Comparison of ENCODE assay signal across 7 cellular contexts in the genomic region with DNA sequence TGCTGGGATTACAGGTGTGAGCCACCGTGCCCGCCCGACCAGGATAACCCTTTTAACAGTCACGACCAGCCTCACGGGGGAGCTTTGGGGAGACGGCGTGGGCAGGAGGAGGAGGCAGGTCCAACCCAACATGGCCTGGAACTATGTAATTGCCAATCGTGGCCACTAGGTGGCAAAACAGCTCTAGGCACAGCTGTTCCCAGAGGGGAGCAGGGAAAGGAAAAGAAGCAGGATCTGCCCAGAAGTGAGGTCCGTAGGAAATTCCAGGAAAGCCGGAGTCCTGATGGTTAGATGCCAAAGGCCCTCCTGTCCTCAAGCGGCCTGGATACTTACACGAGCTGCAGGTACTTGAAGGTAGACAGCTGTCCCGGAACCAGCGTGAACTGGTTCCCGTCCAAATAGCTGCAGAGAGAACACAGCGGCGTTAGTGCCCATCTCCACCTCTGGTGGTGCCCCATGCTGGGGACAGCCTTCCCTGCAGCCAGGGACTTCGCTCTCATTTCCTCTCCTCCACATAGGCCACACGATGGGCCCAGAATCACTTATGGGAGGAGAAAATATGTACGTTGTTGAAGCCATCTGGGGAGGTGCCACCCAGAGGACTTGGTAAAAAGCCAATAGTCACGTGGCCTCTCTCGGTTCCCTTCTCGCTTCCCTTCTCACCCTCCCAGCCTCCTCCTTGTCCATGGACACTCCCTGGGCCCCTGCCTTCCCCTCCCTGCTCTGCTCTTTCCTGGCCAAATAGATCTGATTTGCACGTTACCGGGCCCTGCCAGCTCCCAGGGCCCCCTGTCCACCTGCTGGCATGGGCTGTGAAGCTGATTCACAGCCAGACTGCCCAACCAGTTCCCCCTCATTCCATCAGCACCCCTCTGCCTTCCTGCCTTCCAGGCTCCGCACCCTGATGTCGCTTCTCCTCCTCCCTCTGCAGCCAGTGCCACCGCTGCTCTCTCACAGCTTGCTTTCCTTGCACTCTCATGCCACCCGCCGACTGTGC.
DNase-seq lines count a peak whose midpoint lies in the region; ATAC-seq, FAIRE-seq and TF ChIP-seq lines count a peak whose summit lies in the region.

No MANE protein-coding gene starts in this region.

- POLR2A ChIA-PET in HepG2 (lab: Yijun Ruan, JAX) = interaction anchor here (1.3 kb wide), 1 partner anchor 37 kb away, joined by 3 read pairs; no protein-coding TSS in a partner anchor

- CTCF ChIA-PET in HepG2 (lab: Yijun Ruan, JAX; ENCODE audit: low intra/inter-chr PET ratio, low total read pairs) = interaction anchor here (1.5 to 2.5 kb wide), 3 partner anchors 13 to 197 kb away, joined by 3 to 15 read pairs (median 9); no protein-coding TSS in a partner anchor

- H3K9ac ChIP-seq in colonic mucosa (ENCODE audit: low read depth in 2 of 2, low read length in 2 of 2) = peak overlapping the region; percentile 52 to 68
- no peak overlapping the region for H3K9ac ChIP-seq in HepG2 (ENCODE audit: insufficient read depth, low read depth, low read length)

- H3K27ac ChIP-seq in colonic mucosa (no peak overlapping the region), HepG2 (ENCODE audit: extremely low read length, insufficient read depth, low read length) (no peak overlapping the region)

- peak; percentile 67 for TF ChIP-seq RAD21 in HepG2 (CRISPR knock-in tag; IDR thresholded peaks at IDR 0.05)

- H3K36me3 ChIP-seq in colonic mucosa = no peaks in the 10 kb centered on the region
- no peaks in the 10 kb centered on the region for H3K36me3 ChIP-seq in HepG2 (replicated peaks in 1 of 2; ENCODE audit: control insufficient read depth in 1 of 2, insufficient read depth in 2 of 2, low read length in 2 of 2)

- in situ Hi-C loops in GM13976 (cut with MboI; ENCODE audit: low sequenced_read_pairs, unreplicated experiment) (no loop called here), HepG2 (cut with HindIII; ENCODE audit: extremely low pct_ligation_motif_present, low pct_unique_long_range_greater_than_20kb) (no loop called here)

- peak; percentile 92 for FAIRE-seq in HepG2 (lab: Jason Lieb, UNC)

- H3K4me3 ChIP-seq in colonic mucosa (peak overlapping the region; percentile 37), HepG2 (replicated peaks in 1 of 3; ENCODE audit: insufficient read depth in 1 of 3, low read depth in 2 of 3, low read length in 3 of 3) (peak overlapping the region; percentile 22 to 65 (median 29))

- peak overlapping the region; percentile 98 for H3K4me2 ChIP-seq in HepG2 (ENCODE audit: low read depth, low read length)

- H3K9me3 ChIP-seq in colonic mucosa (no peaks in the 10 kb centered on the region), HepG2 (ENCODE audit: low read length) (no peaks in the 10 kb centered on the region)

- no peaks in the 10 kb centered on the region for H4K20me1 ChIP-seq in HepG2 (ENCODE audit: insufficient read depth, low read length)

- no peaks in the 10 kb centered on the region for H3K27me3 ChIP-seq in colonic mucosa
- peaks cover 3 to 28% of the 10 kb centered on the region in 2 experiments; a peak in 4 of 5 replicates for H3K27me3 ChIP-seq in HepG2 (ENCODE audit: control insufficient read depth in 1 of 2, insufficient read depth in 2 of 2, low read length in 2 of 2)

- no TSS peak for BruUV-seq in HepG2 (replicated peaks; lab: Mats Ljungman, UMichigan)

- peak; percentile 86 for DNase-seq in GM13976 (ENCODE audit: low spot score)
- DNase-seq in NCI-H226 = peak; percentile 77
- peak; percentile 52 for DNase-seq in activated CD4-positive, alpha-beta T cell treated with anti-CD3 and anti-CD28 coated beads for 1 hour
- peak; percentile 89 for DNase-seq in colonic mucosa
- DNase-seq in HepG2 (ENCODE audit: low spot score) = peak; percentile 77
- DNase-seq in stimulated activated CD4-positive, alpha-beta T cell treated with anti-CD3 and anti-CD28 coated beads, Interleukin-2, amount 100 ng/mL, for 48 hours = peak; percentile 70 to 71

- intact Hi-C loops in colonic mucosa (cut with DNase I) = loop anchor here (10.0 kb wide), 1 partner anchor 273 kb away; no protein-coding TSS in a partner anchor
- intact Hi-C loops in HepG2 (cut with micrococcal nuclease; ENCODE audit: unreplicated experiment) = loop anchor here (1.0 to 5.0 kb wide), 3 partner anchors 173 to 205 kb away; partner anchors contain the start of gene LCOR

- WGBS in HepG2 (ENCODE audit: low lambda C conversion rate) = 23% methylated on average over 24 of the region's 30 CpGs

- peak; percentile 68 for ATAC-seq in HG03103 (IDR thresholded peaks at IDR 0.05; ENCODE audit: low read depth, unreplicated experiment)
- ATAC-seq in HepG2 = peak; percentile 95

- no peaks in the 10 kb centered on the region for H3K79me2 ChIP-seq in HepG2 (ENCODE audit: insufficient read depth, low read length)

- TF ChIP-seq EP300 in HepG2 (IDR thresholded peaks at IDR 0.05; ENCODE audit: low read depth in 2 of 2, low read length in 2 of 2) = no peak
- no peak for TF ChIP-seq EP300 in HepG2 (CRISPR knock-in tag; IDR thresholded peaks at IDR 0.05; ENCODE audit: borderline replicate concordance)

- peak; percentile 89 for TF ChIP-seq CTCF in GM13976 (IDR thresholded peaks at IDR 0.05; ENCODE audit: borderline replicate concordance, control extremely low read depth, extremely low read depth, insufficient read depth, missing control alignments)
- peak; percentile 89 for TF ChIP-seq CTCF in colonic mucosa (IDR thresholded peaks at IDR 0.05)
- TF ChIP-seq CTCF in HepG2 (CRISPR knock-in tag; IDR thresholded peaks at IDR 0.05) = peak; percentile 92

- H2AFZ ChIP-seq in HepG2 (ENCODE audit: low read length) = peak overlapping the region; percentile 85

- no peaks in the 10 kb centered on the region for H3K4me1 ChIP-seq in colonic mucosa
- peaks cover 29% of the 10 kb centered on the region for H3K4me1 ChIP-seq in HepG2 (ENCODE audit: insufficient read depth, low read length)

- no peak for TF ChIP-seq POLR2A in HepG2 (IDR thresholded peaks at IDR 0.05; ENCODE audit: insufficient read depth in 1 of 2, low read depth in 2 of 2, low read length in 2 of 2)

TF ChIP-seq in HepG2, 621 proteins besides CTCF, POLR2A, EP300 and RAD21 (continues in another document):
- no peak for TF ChIP-seq CEBPG (CRISPR knock-in tag; IDR thresholded peaks at IDR 0.05)
- TF ChIP-seq ZFP91 (CRISPR knock-in tag; IDR thresholded peaks at IDR 0.05; ENCODE audit: borderline replicate concordance) = peak; percentile 8; the same call in 1 of the 2 replicates
- TF ChIP-seq, protein P1, sequence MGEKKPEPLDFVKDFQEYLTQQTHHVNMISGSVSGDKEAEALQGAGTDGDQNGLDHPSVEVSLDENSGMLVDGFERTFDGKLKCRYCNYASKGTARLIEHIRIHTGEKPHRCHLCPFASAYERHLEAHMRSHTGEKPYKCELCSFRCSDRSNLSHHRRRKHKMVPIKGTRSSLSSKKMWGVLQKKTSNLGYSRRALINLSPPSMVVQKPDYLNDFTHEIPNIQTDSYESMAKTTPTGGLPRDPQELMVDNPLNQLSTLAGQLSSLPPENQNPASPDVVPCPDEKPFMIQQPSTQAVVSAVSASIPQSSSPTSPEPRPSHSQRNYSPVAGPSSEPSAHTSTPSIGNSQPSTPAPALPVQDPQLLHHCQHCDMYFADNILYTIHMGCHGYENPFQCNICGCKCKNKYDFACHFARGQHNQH (CRISPR knock-in tag; IDR thresholded peaks at IDR 0.05) = no peak
- no peak for TF ChIP-seq BORCS8-MEF2B (CRISPR knock-in tag; IDR thresholded peaks at IDR 0.05)
- TF ChIP-seq ZNF451 (CRISPR knock-in tag; IDR thresholded peaks at IDR 0.05) = no peak
- no peak for TF ChIP-seq U2AF2 (IDR thresholded peaks at IDR 0.05; ENCODE audit: low read depth, low read length)
